In genomic region chr4:147984065-147984777, GRCh38 we compare ENCODE assay signal across 8 cellular contexts.
A peak's percentile ranks its signal among the peaks of the same experiment; 100 is the strongest.
DNase-seq lines count a peak whose midpoint lies in the region; ATAC-seq and TF ChIP-seq lines count a peak whose summit lies in the region.

No MANE protein-coding gene starts in this region.

- H2BK12ac ChIP-seq in mesenchymal stem cell (ENCODE audit: low read length in 2 of 2), result no peak overlapping the region

- H2BK120ac ChIP-seq in mesenchymal stem cell (ENCODE audit: low read depth, low read length), result no peak overlapping the region

- H3K27ac ChIP-seq in mesenchymal stem cell (ENCODE audit: low read length, poor library complexity, severe bottlenecking), result no peak overlapping the region

- no peak overlapping the region for H2BK15ac ChIP-seq in mesenchymal stem cell (ENCODE audit: low read depth, poor library complexity, severe bottlenecking)

- H3K4me3 ChIP-seq in mesenchymal stem cell (ENCODE audit: insufficient read depth in 1 of 2, low read depth in 1 of 2, low read length in 2 of 2), result no peak overlapping the region

- H4K91ac ChIP-seq in mesenchymal stem cell (ENCODE audit: low read length), result no peak overlapping the region

- H3K4me2 ChIP-seq in mesenchymal stem cell (ENCODE audit: low read length, poor library complexity, severe bottlenecking), result no peak overlapping the region

- no peak overlapping the region for H3K14ac ChIP-seq in mesenchymal stem cell (ENCODE audit: low read length in 2 of 2)

- peak; percentile 59 for TF ChIP-seq CTCF in GM20000 (IDR thresholded peaks at IDR 0.05; ENCODE audit: extremely low read depth, missing control alignments)

- WGBS in mesenchymal stem cell, result 63% methylated on average over 15 of the region's 15 CpGs

- no peak overlapping the region for H3K4ac ChIP-seq in mesenchymal stem cell (ENCODE audit: low read depth in 1 of 2, low read length in 2 of 2)

- no peaks in the 10 kb centered on the region for H3K9me3 ChIP-seq in mesenchymal stem cell (ENCODE audit: control insufficient read depth, low read length)

- ATAC-seq in GM21619 (IDR thresholded peaks at IDR 0.05; ENCODE audit: unreplicated experiment), result no peak

- no peak overlapping the region for H2AFZ ChIP-seq in mesenchymal stem cell (ENCODE audit: low read depth, low read length)

- peak overlapping the region in 1 of 2 experiments; percentile 25 for H3K18ac ChIP-seq in mesenchymal stem cell (ENCODE audit: low read depth in 1 of 2, low read length in 2 of 2)

- no peak overlapping the region for H3K23ac ChIP-seq in mesenchymal stem cell (ENCODE audit: low read length in 2 of 2)

- H3K9ac ChIP-seq in mesenchymal stem cell (ENCODE audit: low read length), result peak overlapping the region; percentile 6

- peaks cover 38% of the 10 kb centered on the region for H3K79me1 ChIP-seq in mesenchymal stem cell (replicated peaks; ENCODE audit: low read length, poor library complexity, severe bottlenecking)

- peaks cover 12 to 17% of the 10 kb centered on the region in 2 experiments for H3K36me3 ChIP-seq in mesenchymal stem cell (ENCODE audit: control insufficient read depth in 1 of 2, insufficient read depth in 2 of 2, low read depth in 1 of 2, low read length in 2 of 2)

- DNase-seq in COLO829 (ENCODE audit: low spot score) (peak; percentile 85), GM20000 (ENCODE audit: low spot score) (peak; percentile 42), OCI-M1 (lab: John Stamatoyannopoulos, UW) (peak; percentile 72), dermis blood vessel endothelial cell (peak; percentile 82), mesenchymal stem cell (peak; percentile 69), NCI-H2227 (lab: John Stamatoyannopoulos, UW; ENCODE audit: unreplicated experiment) (no peak), DMS79 (lab: John Stamatoyannopoulos, UW) (no peak)

- no peak overlapping the region for H2BK5ac ChIP-seq in mesenchymal stem cell (ENCODE audit: low read depth, low read length, poor library complexity, severe bottlenecking)

- peaks cover 9% of the 10 kb centered on the region for H3K4me1 ChIP-seq in mesenchymal stem cell (ENCODE audit: control insufficient read depth, insufficient read depth, low read depth, low read length)

- peak overlapping the region; percentile 19 for H4K8ac ChIP-seq in mesenchymal stem cell (ENCODE audit: low read length)

- no peaks in the 10 kb centered on the region for H3K27me3 ChIP-seq in mesenchymal stem cell (ENCODE audit: control insufficient read depth in 1 of 2, insufficient read depth in 1 of 2, low read length in 2 of 2)

- no peak overlapping the region for H2AK5ac ChIP-seq in mesenchymal stem cell (ENCODE audit: low read length, severe bottlenecking)

Comparison
In these comparisons a context has a peak if more than half of its experiments do, and no peak if none do; other contexts are left out.
1. DNase-seq: peak in COLO829 (single experiment), GM20000 (single experiment), OCI-M1 (single experiment), dermis blood vessel endothelial cell (single experiment) and mesenchymal stem cell (single experiment); none in NCI-H2227 (single experiment) and DMS79 (single experiment).